In genomic region chr12:49024543-49024942, GRCh38 we compare ENCODE assay signal across 29 cellular contexts. TPM values are rescaled to one million over a fixed set of nuclear protein-coding genes. Genes with fewer than 3 reads are reported as not detected.
DNase-seq lines count a peak whose midpoint lies in the region; ATAC-seq and TF ChIP-seq lines count a peak whose summit lies in the region.
"Had no signal": no experiment of that assay in that cellular context is flagged by ENCODE, and none has a peak within 500 bp of the region (broad histone marks: within the 10 kb centered on the region; RNA-seq: fewer than 3 reads in every experiment).

No MANE protein-coding gene starts in this region.

- no peaks in the 10 kb centered on the region for H3K9me3 ChIP-seq in T-helper 17 cell (ENCODE audit: control insufficient read depth, low read length, poor library complexity, severe bottlenecking)
- H3K9me3 ChIP-seq: BLaER1, SJSA1 had no signal

- H3K4me1 Mint-ChIP-seq in natural killer cell: peaks cover 0 to 5% of the 10 kb centered on the region in 2 donors
- H3K4me1 Mint-ChIP-seq in natural killer cell treated with Interleukin-12 subunit alpha and Interleukin-12 subunit beta and Interleukin-15 and Interleukin-18, amount 100 ng/mL, for 72 hours (ENCODE audit: low read depth in 2 of 2): peaks cover 4 to 5% of the 10 kb centered on the region in 2 donors
- H3K4me1 Mint-ChIP-seq in T-helper 17 cell: peaks cover 3% of the 10 kb centered on the region
- H3K4me1 Mint-ChIP-seq in naive thymus-derived CD8-positive, alpha-beta T cell: peaks cover 5 to 12% (median 7%) of the 10 kb centered on the region in 4 donors

- TF ChIP-seq CTCF in natural killer cell (IDR thresholded peaks at IDR 0.05): no peak

- no peak overlapping the region for H3K4me3 Mint-ChIP-seq in natural killer cell
- no peak overlapping the region for H3K4me3 Mint-ChIP-seq in natural killer cell treated with Interleukin-12 subunit alpha and Interleukin-12 subunit beta and Interleukin-15 and Interleukin-18, amount 100 ng/mL, for 72 hours
- H3K4me3 Mint-ChIP-seq in T-helper 17 cell: no peak overlapping the region
- no peak overlapping the region for H3K4me3 Mint-ChIP-seq in naive thymus-derived CD8-positive, alpha-beta T cell

- H3K27ac Mint-ChIP-seq in natural killer cell (peak overlapping the region; percentile 49 to 79), T-helper 17 cell (peak overlapping the region; percentile 83)
- no peak overlapping the region for H3K27ac Mint-ChIP-seq in natural killer cell treated with Interleukin-12 subunit alpha and Interleukin-12 subunit beta and Interleukin-15 and Interleukin-18, amount 100 ng/mL, for 72 hours
- peak overlapping the region in 7 of 10 donors; percentile 25 to 94 (median 64) for H3K27ac Mint-ChIP-seq in naive thymus-derived CD8-positive, alpha-beta T cell

- H3K27me3 Mint-ChIP-seq in natural killer cell (ENCODE audit: low read depth in 2 of 2) (no peaks in the 10 kb centered on the region), T-helper 17 cell (no peaks in the 10 kb centered on the region)
- H3K27me3 Mint-ChIP-seq in natural killer cell treated with Interleukin-12 subunit alpha and Interleukin-12 subunit beta and Interleukin-15 and Interleukin-18, amount 100 ng/mL, for 72 hours: no peaks in the 10 kb centered on the region
- H3K27me3 Mint-ChIP-seq in naive thymus-derived CD8-positive, alpha-beta T cell: no peaks in the 10 kb centered on the region

- POLR2A ChIA-PET in naive thymus-derived CD8-positive, alpha-beta T cell (lab: Charles Lee): interaction anchor here (1.8 kb wide), 1 partner anchor 9 kb away, joined by 4 read pairs; no protein-coding TSS in a partner anchor

- intact Hi-C loops in natural killer cell (cut with micrococcal nuclease): no loop called here

- DNase-seq in natural killer cell (no peak), T-helper 17 cell (no peak), AG08396 (ENCODE audit: low spot score) (no peak)
- DNase-seq in natural killer cell treated with Interleukin-12 subunit alpha and Interleukin-12 subunit beta and Interleukin-15 and Interleukin-18, amount 100 ng/mL, for 72 hours (ENCODE audit: low spot score): no peak
- no peak for DNase-seq in naive thymus-derived CD8-positive, alpha-beta T cell
- DNase-seq: Calu3, DMS79 treated with DMSO at 0.1 percent for 48 hours, GF-D8, Kasumi-1, MV-4-11, NCI-H1105, NCI-H1436 treated with DMSO at 0.1 percent for 48 hours, NCI-H187 treated with DMSO at 0.1 percent for 48 hours, NCI-H2107, NCI-H524, NCI-H774, PC-3, Right ventricle myocardium superior had no signal

- H3K36me3 Mint-ChIP-seq in natural killer cell (no peaks in the 10 kb centered on the region), T-helper 17 cell (ENCODE audit: low read depth) (peaks cover 13% of the 10 kb centered on the region)
- peaks cover 17% of the 10 kb centered on the region for H3K36me3 Mint-ChIP-seq in natural killer cell treated with Interleukin-12 subunit alpha and Interleukin-12 subunit beta and Interleukin-15 and Interleukin-18, amount 100 ng/mL, for 72 hours
- H3K36me3 Mint-ChIP-seq in naive thymus-derived CD8-positive, alpha-beta T cell: peaks cover 0 to 79% (median 7%) of the 10 kb centered on the region in 3 donors

- H3K9me3 Mint-ChIP-seq in natural killer cell: no peaks in the 10 kb centered on the region
- H3K9me3 Mint-ChIP-seq in natural killer cell treated with Interleukin-12 subunit alpha and Interleukin-12 subunit beta and Interleukin-15 and Interleukin-18, amount 100 ng/mL, for 72 hours: no peaks in the 10 kb centered on the region
- no peaks in the 10 kb centered on the region for H3K9me3 Mint-ChIP-seq in naive thymus-derived CD8-positive, alpha-beta T cell

- no peak for ATAC-seq in natural killer cell
- ATAC-seq in natural killer cell treated with Interleukin-12 subunit alpha and Interleukin-12 subunit beta and Interleukin-15 and Interleukin-18, amount 100 ng/mL, for 72 hours: no peak
- no peak for ATAC-seq in T-helper 17 cell
- no peak for ATAC-seq in naive thymus-derived CD8-positive, alpha-beta T cell
- ATAC-seq in GM18519 (IDR thresholded peaks at IDR 0.05; ENCODE audit: low FRiP score, unreplicated experiment): no peak
- no peak for ATAC-seq in HG02571 (IDR thresholded peaks at IDR 0.05; ENCODE audit: unreplicated experiment)
- ATAC-seq: HCT116, HepG2, K562, PC-3 had no signal

RNA-seq across cellular contexts. Expression of gene PRKAG1, which starts 6.0 kb away (rescaled TPM):
- total RNA-seq in natural killer cell: 100 to 1,000 TPM in 1 of 3 donors, 10 to 100 TPM in 2; 76.4 to 100 (median 81.1) TPM
- total RNA-seq in natural killer cell treated with Interleukin-12 subunit alpha and Interleukin-12 subunit beta and Interleukin-15 and Interleukin-18, amount 100 ng/mL, for 72 hours: 10 to 100 TPM; 63.4 to 70.3 TPM
- 10 to 100 TPM; 41.4 to 47.7 TPM for total RNA-seq in T-helper 17 cell
- 10 to 100 TPM; 47.5 to 49.5 TPM for total RNA-seq in naive thymus-derived CD8-positive, alpha-beta T cell
- polyA plus RNA-seq in naive thymus-derived CD8-positive, alpha-beta T cell: 10 to 100 TPM; 29.2 to 39.5 (median 33.0) TPM

RNA-seq across cellular contexts. Expression of gene DDN, which starts 25.4 kb away (rescaled TPM):
- total RNA-seq in natural killer cell: 1 to 10 TPM; 1.1 to 3.4 (median 1.4) TPM
- total RNA-seq in natural killer cell treated with Interleukin-12 subunit alpha and Interleukin-12 subunit beta and Interleukin-15 and Interleukin-18, amount 100 ng/mL, for 72 hours: 1 to 10 TPM in 1 of 2 donors, under 1 TPM in 1; 0.48 to 1.1 TPM
- total RNA-seq in T-helper 17 cell: under 1 TPM; 0.62 to 0.70 TPM
- total RNA-seq in naive thymus-derived CD8-positive, alpha-beta T cell: under 1 TPM; 0.14 to 0.18 TPM
- polyA plus RNA-seq in naive thymus-derived CD8-positive, alpha-beta T cell: not detected

RNA-seq across cellular contexts. Expression of gene KMT2D, which starts 36.1 kb away (rescaled TPM):
- total RNA-seq in natural killer cell (100 to 1,000 TPM; 164 to 186 (median 182) TPM), T-helper 17 cell (100 to 1,000 TPM; 137 to 139 TPM)
- total RNA-seq in natural killer cell treated with Interleukin-12 subunit alpha and Interleukin-12 subunit beta and Interleukin-15 and Interleukin-18, amount 100 ng/mL, for 72 hours: 100 to 1,000 TPM; 120 to 199 TPM
- 100 to 1,000 TPM; 130 to 134 TPM for total RNA-seq in naive thymus-derived CD8-positive, alpha-beta T cell
- polyA plus RNA-seq in naive thymus-derived CD8-positive, alpha-beta T cell: 10 to 100 TPM in 2 of 3 donors, 1 to 10 TPM in 1; 1.5 to 28.5 (median 10.5) TPM

RNA-seq across cellular contexts. Expression of gene RHEBL1, which starts 45.2 kb away (rescaled TPM):
- total RNA-seq in natural killer cell: 10 to 100 TPM in 2 of 3 donors, 1 to 10 TPM in 1; 6.3 to 11.6 (median 11.1) TPM
- 10 to 100 TPM; 21.9 to 28.9 TPM for total RNA-seq in natural killer cell treated with Interleukin-12 subunit alpha and Interleukin-12 subunit beta and Interleukin-15 and Interleukin-18, amount 100 ng/mL, for 72 hours
- 1 to 10 TPM; 7.9 to 8.1 TPM for total RNA-seq in T-helper 17 cell
- 1 to 10 TPM; 3.6 to 4.3 TPM for total RNA-seq in naive thymus-derived CD8-positive, alpha-beta T cell
- polyA plus RNA-seq in naive thymus-derived CD8-positive, alpha-beta T cell: 1 to 10 TPM; 3.0 to 3.6 (median 3.4) TPM

RNA-seq across cellular contexts. Expression of gene WNT1, which starts 46.4 kb away (rescaled TPM):
- total RNA-seq in natural killer cell (1 to 10 TPM; 1.1 to 2.0 (median 1.7) TPM), T-helper 17 cell (1 to 10 TPM; 2.2 to 2.3 TPM)
- not detected for total RNA-seq in natural killer cell treated with Interleukin-12 subunit alpha and Interleukin-12 subunit beta and Interleukin-15 and Interleukin-18, amount 100 ng/mL, for 72 hours
- total RNA-seq in naive thymus-derived CD8-positive, alpha-beta T cell: under 1 TPM; 0.33 to 0.52 TPM
- polyA plus RNA-seq in naive thymus-derived CD8-positive, alpha-beta T cell: 1 to 10 TPM in 1 of 3 donors, under 1 TPM in 2; 0.23 to 1.2 (median 0.49) TPM
- total RNA-seq: A172, Calu3, H1, HepG2, HT1080, K562, MCF 10A, PC-3, Right ventricle myocardium superior, SJSA1 had no signal
- polyA plus RNA-seq: H1, HepG2, K562 had no signal

Comparison
In these comparisons a context has a peak if more than half of its experiments do, and no peak if none do; other contexts are left out.
1. H3K27ac Mint-ChIP-seq: peak in natural killer cell (2 of 2), T-helper 17 cell (single experiment) and naive thymus-derived CD8-positive, alpha-beta T cell (7 of 10); none in natural killer cell treated with Interleukin-12 subunit alpha and Interleukin-12 subunit beta and Interleukin-15 and Interleukin-18, amount 100 ng/mL, for 72 hours (0 of 2).